9 cellular contexts compared by ENCODE assay signal in the genomic region with DNA sequence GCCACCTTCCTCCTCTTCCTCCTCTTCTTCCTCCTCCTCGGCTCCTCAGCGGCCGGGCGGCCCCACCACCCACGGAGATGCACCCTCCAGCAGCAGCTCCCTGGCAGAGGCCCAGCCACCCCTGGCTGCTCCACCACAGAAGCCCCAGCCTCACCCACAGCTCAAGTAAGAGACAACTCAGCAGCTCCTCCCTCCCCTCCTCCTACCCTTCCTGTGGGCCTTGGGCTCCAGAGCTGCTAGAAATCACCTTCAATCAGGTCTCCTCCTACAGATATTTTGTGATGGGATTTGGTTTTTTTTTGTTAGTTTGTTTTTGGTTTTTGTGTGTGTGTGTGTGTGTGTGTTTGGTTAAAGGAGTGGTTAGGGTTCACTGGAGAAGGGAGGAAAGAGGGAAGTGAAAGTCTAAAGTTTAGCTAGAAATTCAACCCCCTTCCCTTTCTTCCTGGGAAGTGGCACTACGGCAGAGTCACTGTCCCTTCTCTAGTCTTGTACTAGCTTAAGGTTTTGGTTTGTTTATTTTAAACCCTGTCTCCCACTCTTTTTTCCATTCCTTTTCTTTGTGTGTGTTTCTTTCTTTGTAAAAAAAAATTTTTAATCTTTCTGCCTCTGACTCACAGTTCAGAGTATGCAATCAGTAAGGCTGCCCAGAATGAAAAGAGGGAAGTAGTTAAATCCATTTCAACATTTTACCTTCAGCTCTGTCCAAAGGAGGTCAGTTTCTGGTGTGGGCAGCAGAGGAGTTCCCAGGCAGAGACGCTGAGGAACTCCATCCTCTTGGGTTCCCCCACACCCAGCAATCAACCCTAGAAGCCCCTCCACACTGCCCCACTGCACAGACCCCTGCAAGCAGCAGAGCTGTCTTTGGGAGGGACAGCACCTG. TPM values are rescaled to one million over a fixed set of nuclear protein-coding genes. Genes with fewer than 3 reads are reported as not detected.
DNase-seq lines count a peak whose midpoint lies in the region; ATAC-seq and TF ChIP-seq lines count a peak whose summit lies in the region.
"Had no signal": no experiment of that assay in that cellular context is flagged by ENCODE, and none has a peak within 500 bp of the region (broad histone marks: within the 10 kb centered on the region; RNA-seq: fewer than 3 reads in every experiment).

No MANE protein-coding gene starts in this region.

- H3K27ac ChIP-seq in adipose tissue (ENCODE audit: low read depth, low read length) (peak overlapping the region; percentile 80), right lobe of liver (peak overlapping the region in 1 of 3 donors; percentile 11)
- H3K27ac ChIP-seq: KMS-11 had no signal

- DNase-seq in GM10248 (ENCODE audit: extremely low spot score) (peak; percentile 62), H4 (ENCODE audit: low spot score) (peak; percentile 56), NB4 (ENCODE audit: low read depth) (peak; percentile 92), right lobe of liver (peak; percentile 58 to 69 (median 59)), NCI-H2029 (lab: John Stamatoyannopoulos, UW) (no peak), DMS114 treated with DMSO at 0.1 percent for 48 hours (lab: John Stamatoyannopoulos, UW; ENCODE audit: unreplicated experiment) (no peak)
- DNase-seq in stimulated activated effector memory CD8-positive, alpha-beta T cell treated with anti-CD3 and anti-CD28 coated beads, Interleukin-12 subunit alpha, Interleukin-12 subunit beta, amount 100 ng/mL, for 72 hours (ENCODE audit: low spot score in 2 of 2) = peak; percentile 52 to 84

- H3K27ac Mint-ChIP-seq in stimulated activated effector memory CD8-positive, alpha-beta T cell treated with anti-CD3 and anti-CD28 coated beads, Interleukin-12 subunit alpha, Interleukin-12 subunit beta, amount 100 ng/mL, for 72 hours = peak overlapping the region; percentile 89

- H3K4me1 Mint-ChIP-seq in stimulated activated effector memory CD8-positive, alpha-beta T cell treated with anti-CD3 and anti-CD28 coated beads, Interleukin-12 subunit alpha, Interleukin-12 subunit beta, amount 100 ng/mL, for 72 hours = peaks cover 51% of the 10 kb centered on the region

- ATAC-seq in right lobe of liver = peak; percentile 49 to 70 (median 62)
- ATAC-seq in stimulated activated effector memory CD8-positive, alpha-beta T cell treated with anti-CD3 and anti-CD28 coated beads, Interleukin-12 subunit alpha, Interleukin-12 subunit beta, amount 100 ng/mL, for 72 hours = peak; percentile 97

- H3K9me3 Mint-ChIP-seq in stimulated activated effector memory CD8-positive, alpha-beta T cell treated with anti-CD3 and anti-CD28 coated beads, Interleukin-12 subunit alpha, Interleukin-12 subunit beta, amount 100 ng/mL, for 72 hours = no peaks in the 10 kb centered on the region

- no peaks in the 10 kb centered on the region for H3K36me3 ChIP-seq in right lobe of liver

- CTCF ChIA-PET in GM10248 (lab: Yijun Ruan, JAX) = interaction anchor here (1.0 to 6.2 kb wide), 5 partner anchors 8 to 292 kb away, joined by 3 to 74 read pairs (median 4); no protein-coding TSS in a partner anchor

- TF ChIP-seq CTCF in GM10248 (IDR thresholded peaks at IDR 0.05; ENCODE audit: control extremely low read depth, extremely low read depth, low read depth, missing control alignments) = no peak
- no peak for TF ChIP-seq CTCF in NB4 (IDR thresholded peaks at IDR 0.05; ENCODE audit: low read depth, low read length)
- TF ChIP-seq CTCF in right lobe of liver (IDR thresholded peaks at IDR 0.05) = no peak

- intact Hi-C loops in right lobe of liver (cut with DNase I) = no loop called here

- peaks cover 8% of the 10 kb centered on the region for H3K36me3 Mint-ChIP-seq in stimulated activated effector memory CD8-positive, alpha-beta T cell treated with anti-CD3 and anti-CD28 coated beads, Interleukin-12 subunit alpha, Interleukin-12 subunit beta, amount 100 ng/mL, for 72 hours

- no peaks in the 10 kb centered on the region for H3K27me3 ChIP-seq in right lobe of liver

- TF ChIP-seq POLR2A in NB4 (IDR thresholded peaks at IDR 0.05; ENCODE audit: extremely low read depth, insufficient read length) (no peak), right lobe of liver (IDR thresholded peaks at IDR 0.05) (no peak)

- POLR2A ChIA-PET in GM10248 (lab: Yijun Ruan, JAX) = no interaction called here

- H3K4me3 Mint-ChIP-seq in stimulated activated effector memory CD8-positive, alpha-beta T cell treated with anti-CD3 and anti-CD28 coated beads, Interleukin-12 subunit alpha, Interleukin-12 subunit beta, amount 100 ng/mL, for 72 hours = peak overlapping the region; percentile 62

- WGBS in adipose tissue, 3 donors = 22 to 61% (median 30%) methylated on average over 7 of the region's 7 CpGs
- WGBS in right lobe of liver (ENCODE audit: insufficient coverage, low coverage, low lambda C conversion rate, missing lambda C conversion rate) = 56% methylated on average over 3 of the region's 7 CpGs

- no peaks in the 10 kb centered on the region for H3K9me3 ChIP-seq in right lobe of liver

- no peaks in the 10 kb centered on the region for H3K4me1 ChIP-seq in right lobe of liver

- H3K4me3 ChIP-seq in NB4 (ENCODE audit: low read depth, low read length) = peak overlapping the region; percentile 15
- H3K4me3 ChIP-seq in right lobe of liver = no peak overlapping the region

RNA-seq across cellular contexts. Expression of gene TIMP4, which starts 29.0 kb away (rescaled TPM):
- total RNA-seq in H4 (2014; rRNA removed; shearing (Covaris generic)) = 0.52 and 1.1 TPM in 2 replicates
- polyA plus RNA-seq in adipose tissue = 100 to 1,000 TPM in 2 of 3 donors, 10 to 100 TPM in 1; 29.1 to 374 (median 109) TPM
- 1 to 10 TPM in 2 of 6 experiments, under 1 TPM in 3, not detected in 1; 0.35 to 2.2 (median 0.66) TPM for total RNA-seq in right lobe of liver

Comparison
In these comparisons a context has a peak if more than half of its experiments do, and no peak if none do; other contexts are left out.
1. DNase-seq: peak in GM10248 (single experiment), H4 (single experiment), NB4 (single experiment), right lobe of liver (3 of 3) and stimulated activated effector memory CD8-positive, alpha-beta T cell treated with anti-CD3 and anti-CD28 coated beads, Interleukin-12 subunit alpha, Interleukin-12 subunit beta, amount 100 ng/mL, for 72 hours (2 of 2); none in NCI-H2029 (single experiment) and DMS114 treated with DMSO at 0.1 percent for 48 hours (single experiment).